27 cellular contexts compared by ENCODE assay signal in genomic region chr10:86215712-86216111, GRCh38.
DNase-seq lines count a peak whose midpoint lies in the region; ATAC-seq, FAIRE-seq and TF ChIP-seq lines count a peak whose summit lies in the region.
"Had no signal": no experiment of that assay in that cellular context is flagged by ENCODE, and none has a peak within 500 bp of the region (broad histone marks: within the 10 kb centered on the region; RNA-seq: fewer than 3 reads in every experiment).

No MANE protein-coding gene starts in this region.

- H4K91ac ChIP-seq in H1 (replicated peaks; ENCODE audit: insufficient read length, low read length) = no peak overlapping the region

- no peak overlapping the region for H3K4me2 ChIP-seq in H1 (ENCODE audit: insufficient read depth in 1 of 2, low read depth in 2 of 2, low read length in 2 of 2)
- H3K4me2 ChIP-seq: BLaER1 had no signal

- no peak overlapping the region for H3K18ac ChIP-seq in H1 (ENCODE audit: extremely low read depth, low read length)

- no peak overlapping the region for H2BK12ac ChIP-seq in H1 (ENCODE audit: low read depth, low read length)

- no peaks in the 10 kb centered on the region for H3K23me2 ChIP-seq in H1 (ENCODE audit: low read depth, low read length)

- H3K27me3 ChIP-seq in H1 (replicated peaks in 1 of 4; ENCODE audit: control insufficient read depth in 3 of 4, extremely low read depth in 1 of 4, insufficient read depth in 3 of 4, low read length in 3 of 4) (no peaks in the 10 kb centered on the region), small intestine (ENCODE audit: control insufficient read depth in 2 of 2, insufficient read depth in 2 of 2, low read length in 2 of 2) (no peaks in the 10 kb centered on the region), dorsolateral prefrontal cortex (no peaks in the 10 kb centered on the region)
- H3K27me3 ChIP-seq: BE2C, BLaER1 had no signal

- no peak overlapping the region for H2BK120ac ChIP-seq in H1 (replicated peaks; ENCODE audit: low read depth, low read length)

- H3K9me3 Mint-ChIP-seq in T-helper 2 cell treated with Interferon-gamma antibody and Interleukin-4, amounts not matched to agents 5 μg/mL and 100 μg/mL, for 36 hours = no peaks in the 10 kb centered on the region
- H3K9me3 Mint-ChIP-seq: CD14-positive monocyte; CD4-positive, alpha-beta memory T cell; CD8-positive, alpha-beta memory T cell had no signal

- TF ChIP-seq POLR2A in H1 (IDR thresholded peaks at IDR 0.05; ENCODE audit: control extremely low read depth in 1 of 2, low read depth in 2 of 2, low read length in 2 of 2) = no peak

- H4K8ac ChIP-seq in H1 (ENCODE audit: extremely low read depth, insufficient read depth, low read length) = no peak overlapping the region

- H3K4me3 ChIP-seq in H1 (ENCODE audit: extremely low read depth in 1 of 4, insufficient read depth in 2 of 4, low read depth in 3 of 4, low read length in 4 of 4) = no peak overlapping the region
- H3K4me3 ChIP-seq in small intestine (ENCODE audit: low read depth in 1 of 2, low read length in 2 of 2) = no peak overlapping the region
- H3K4me3 ChIP-seq in dorsolateral prefrontal cortex = no peak overlapping the region
- H3K4me3 ChIP-seq: BLaER1, GM12878 had no signal

- no peak overlapping the region for H3K9ac ChIP-seq in H1 (replicated peaks in 1 of 4; ENCODE audit: extremely low read depth in 1 of 4, low read depth in 3 of 4, low read length in 3 of 4)
- H3K9ac ChIP-seq: BLaER1 had no signal

- CTCF ChIA-PET in H1 (lab: Charles Lee; ENCODE audit: partially characterized antibody) = interaction anchor here (0.8 to 1.2 kb wide), 5 partner anchors 9 to 188 kb away, joined by 3 to 6 read pairs (median 3); no protein-coding TSS in a partner anchor

- intact Hi-C loops in dorsolateral prefrontal cortex (cut with DNase I) = no loop called here

- no peaks in the 10 kb centered on the region for H3K4me1 ChIP-seq in H1 (replicated peaks in 1 of 4; ENCODE audit: control insufficient read depth in 3 of 4, insufficient read depth in 4 of 4, low read length in 3 of 4)
- H3K4me1 ChIP-seq in small intestine (ENCODE audit: control insufficient read depth in 2 of 2, insufficient read depth in 1 of 2, low read depth in 1 of 2, low read length in 1 of 2) = no peaks in the 10 kb centered on the region
- H3K4me1 ChIP-seq: BLaER1 had no signal

- H3K27ac Mint-ChIP-seq in T-helper 2 cell treated with Interferon-gamma antibody and Interleukin-4, amounts not matched to agents 5 μg/mL and 100 μg/mL, for 36 hours = no peak overlapping the region
- H3K27ac Mint-ChIP-seq: CD14-positive monocyte; CD4-positive, alpha-beta memory T cell; CD4-positive, CD25-positive, alpha-beta regulatory T cell; CD8-positive, alpha-beta memory T cell had no signal

- DNase-seq in SW480 (ENCODE audit: low spot score) (peak; percentile 5), H1 (ENCODE audit: low read depth in 1 of 2, low spot score in 2 of 2) (no peak), small intestine (peak; percentile 27), dorsolateral prefrontal cortex (no peak)
- DNase-seq in T-helper 2 cell treated with Interferon-gamma antibody and Interleukin-4, amounts not matched to agents 5 μg/mL and 100 μg/mL, for 36 hours (ENCODE audit: low spot score) = no peak
- DNase-seq: 8988T; ACHN; BE2C; C1 segment of cervical spinal cord; CD4-positive, alpha-beta memory T cell; CD4-positive, CD25-positive, alpha-beta regulatory T cell; CD8-positive, alpha-beta memory T cell; COR-L47; DMS 273 treated with DMSO at 0.1 percent for 48 hours; DMS153; DMS53; DMS79; DND-41; EL; GDM1 had no signal

- H3K4ac ChIP-seq in H1 (replicated peaks; ENCODE audit: insufficient read length, low read depth, low read length) = peak overlapping the region; percentile 15

- TF ChIP-seq RAD21 in H1 (IDR thresholded peaks at IDR 0.05 in 1 of 2, conservative IDR thresholded peaks at IDR 0.05 in 1 of 2; ENCODE audit: low read depth in 2 of 2, low read length in 2 of 2) = no peak

- no peak overlapping the region for H3K14ac ChIP-seq in H1 (ENCODE audit: insufficient read length)

- no peak overlapping the region for H2BK5ac ChIP-seq in H1 (ENCODE audit: low read depth, low read length)

- H3K56ac ChIP-seq in H1 (replicated peaks; ENCODE audit: insufficient read length, low read depth, low read length) = no peak overlapping the region

- FAIRE-seq in H1 (lab: Jason Lieb, UNC) (no peak), small intestine (lab: Jason Lieb, UNC) (no peak)
- FAIRE-seq: A204.1, GM12878, GM12892, GM18507 had no signal

- H3K36me3 Mint-ChIP-seq in T-helper 2 cell treated with Interferon-gamma antibody and Interleukin-4, amounts not matched to agents 5 μg/mL and 100 μg/mL, for 36 hours (ENCODE audit: low read depth) = no peaks in the 10 kb centered on the region
- H3K36me3 Mint-ChIP-seq: CD14-positive monocyte; CD4-positive, alpha-beta memory T cell; CD4-positive, CD25-positive, alpha-beta regulatory T cell; CD8-positive, alpha-beta memory T cell had no signal

- H3K27ac ChIP-seq in H1 (ENCODE audit: low read depth, low read length) = no peak overlapping the region
- H3K27ac ChIP-seq in small intestine (ENCODE audit: low read depth in 1 of 2, low read length in 1 of 2) = no peak overlapping the region
- peak overlapping the region in 1 of 59 donors; percentile 16 for H3K27ac ChIP-seq in dorsolateral prefrontal cortex
- H3K27ac ChIP-seq: BLaER1 had no signal

- H3K27me3 Mint-ChIP-seq in T-helper 2 cell treated with Interferon-gamma antibody and Interleukin-4, amounts not matched to agents 5 μg/mL and 100 μg/mL, for 36 hours (ENCODE audit: low read depth) = no peaks in the 10 kb centered on the region
- H3K27me3 Mint-ChIP-seq: CD4-positive, CD25-positive, alpha-beta regulatory T cell had no signal

- H3K79me1 ChIP-seq in H1 (ENCODE audit: low read depth, low read length) = no peaks in the 10 kb centered on the region

- H3K9me3 ChIP-seq in H1 (ENCODE audit: insufficient read depth in 2 of 2, low read depth in 1 of 2, low read length in 1 of 2) = no peaks in the 10 kb centered on the region
- no peaks in the 10 kb centered on the region for H3K9me3 ChIP-seq in small intestine (ENCODE audit: control insufficient read depth, low read depth)
- H3K9me3 ChIP-seq: BE2C, BLaER1 had no signal

- H3K36me3 ChIP-seq in H1 (ENCODE audit: control insufficient read depth in 2 of 4, insufficient read depth in 4 of 4, low read length in 3 of 4) (no peaks in the 10 kb centered on the region), small intestine (ENCODE audit: control insufficient read depth in 2 of 2, insufficient read depth in 2 of 2, low read length in 2 of 2) (no peaks in the 10 kb centered on the region)
- H3K36me3 ChIP-seq: BE2C, BLaER1 had no signal

- TF ChIP-seq CTCF in H1 (IDR thresholded peaks at IDR 0.05; ENCODE audit: control extremely low read depth in 1 of 3, insufficient read depth in 1 of 3, low read depth in 1 of 3, low read length in 3 of 3) = no peak
- no peak for TF ChIP-seq CTCF in dorsolateral prefrontal cortex (IDR thresholded peaks at IDR 0.05 in 54 of 56, conservative IDR thresholded peaks at IDR 0.05 in 2 of 56; ENCODE audit: low read depth in 1 of 56, partially characterized antibody in 56 of 56)

- no peaks in the 10 kb centered on the region for H3K79me2 ChIP-seq in H1 (ENCODE audit: control insufficient read depth in 1 of 2, insufficient read depth in 2 of 2, low read length in 2 of 2)

- POLR2A ChIA-PET in H1 (lab: Charles Lee; ENCODE audit: partially characterized antibody) = interaction anchor here (0.8 kb wide), 1 partner anchor 1270 kb away, joined by 3 read pairs; no protein-coding TSS in a partner anchor

- no peak overlapping the region for H2BK15ac ChIP-seq in H1 (ENCODE audit: low read length)

- H3K4me3 Mint-ChIP-seq in T-helper 2 cell treated with Interferon-gamma antibody and Interleukin-4, amounts not matched to agents 5 μg/mL and 100 μg/mL, for 36 hours = no peak overlapping the region
- H3K4me3 Mint-ChIP-seq: CD14-positive monocyte; CD4-positive, alpha-beta memory T cell; CD4-positive, CD25-positive, alpha-beta regulatory T cell; CD8-positive, alpha-beta memory T cell had no signal

- no peak overlapping the region for H4K5ac ChIP-seq in H1 (ENCODE audit: insufficient read length, low read depth, low read length)

- H2AK5ac ChIP-seq in H1 (ENCODE audit: low read depth, low read length) = no peak overlapping the region

- TF ChIP-seq EP300 in H1 (IDR thresholded peaks at IDR 0.05; ENCODE audit: borderline replicate concordance in 1 of 2, low read depth in 2 of 2, low read length in 2 of 2) = no peak

- no peak overlapping the region for H3K23ac ChIP-seq in H1 (ENCODE audit: insufficient read length)

- WGBS in H1 (ENCODE audit: extremely low coverage in 1 of 2, insufficient coverage in 1 of 2, insufficient read length in 1 of 2, insufficient replicate concordance in 2 of 2, low coverage in 1 of 2, low lambda C conversion rate in 2 of 2, missing lambda C conversion rate in 1 of 2), 2 experiments = 75% methylated on average over 5 of the region's 5 CpGs; no CpG with 5 or more reads in 1 of the 2 experiments
- WGBS in small intestine, 3 donors = 14 to 57% (median 29%) methylated on average over 5 of the region's 5 CpGs

- H2AFZ ChIP-seq in H1 (ENCODE audit: low read length) = no peak overlapping the region

- no peak for ATAC-seq in HG02973 (IDR thresholded peaks at IDR 0.05; ENCODE audit: unreplicated experiment)
- ATAC-seq: GM12878 had no signal

- H4K20me1 ChIP-seq in H1 (replicated peaks in 1 of 2; ENCODE audit: control insufficient read depth in 1 of 2, insufficient read depth in 2 of 2, low read length in 2 of 2) = no peaks in the 10 kb centered on the region
- H4K20me1 ChIP-seq: BLaER1 had no signal

- H3K4me1 Mint-ChIP-seq in T-helper 2 cell treated with Interferon-gamma antibody and Interleukin-4, amounts not matched to agents 5 μg/mL and 100 μg/mL, for 36 hours (ENCODE audit: low read depth) = no peaks in the 10 kb centered on the region
- H3K4me1 Mint-ChIP-seq: CD14-positive monocyte; CD4-positive, alpha-beta memory T cell; CD4-positive, CD25-positive, alpha-beta regulatory T cell; CD8-positive, alpha-beta memory T cell had no signal

- H2BK20ac ChIP-seq in H1 (ENCODE audit: low read length) = no peak overlapping the region

TF ChIP-seq in H1, 55 proteins besides CTCF, POLR2A, EP300 and RAD21 (continues in another document):
- no peak for TF ChIP-seq RXRA (IDR thresholded peaks at IDR 0.05; ENCODE audit: insufficient read depth, low read depth, low read length)
- no peak for TF ChIP-seq RBBP5 (IDR thresholded peaks at IDR 0.05; ENCODE audit: borderline replicate concordance, low read depth, low read length)
- no peak for TF ChIP-seq RNF2 (IDR thresholded peaks at IDR 0.05; ENCODE audit: borderline replicate concordance, low read depth, low read length, missing control alignments, poor library complexity, severe bottlenecking)
- no peak for TF ChIP-seq PHF8 (conservative IDR thresholded peaks at IDR 0.05; ENCODE audit: low read depth, low read length)
- TF ChIP-seq TAF7 (optimal IDR thresholded peaks at IDR 0.05; ENCODE audit: borderline replicate concordance, low read depth, low read length) = no peak
- no peak for TF ChIP-seq JUN (IDR thresholded peaks at IDR 0.05; ENCODE audit: low read depth, low read length)
- no peak for TF ChIP-seq YY1 (IDR thresholded peaks at IDR 0.05; ENCODE audit: low read depth, low read length)
- no peak for TF ChIP-seq SIRT6 (IDR thresholded peaks at IDR 0.05; ENCODE audit: low read length)
- TF ChIP-seq ZNF274 (IDR thresholded peaks at IDR 0.05; ENCODE audit: borderline replicate concordance, extremely low read depth, low read length) = no peak

Comparison
In these comparisons a context has a peak if more than half of its experiments do, and no peak if none do; other contexts are left out.
1. DNase-seq: peak in SW480 (single experiment) and small intestine (single experiment); none in H1 (0 of 2), T-helper 2 cell treated with Interferon-gamma antibody and Interleukin-4, amounts not matched to agents 5 μg/mL and 100 μg/mL, for 36 hours (single experiment) and dorsolateral prefrontal cortex (0 of 10).